In the genomic region with DNA sequence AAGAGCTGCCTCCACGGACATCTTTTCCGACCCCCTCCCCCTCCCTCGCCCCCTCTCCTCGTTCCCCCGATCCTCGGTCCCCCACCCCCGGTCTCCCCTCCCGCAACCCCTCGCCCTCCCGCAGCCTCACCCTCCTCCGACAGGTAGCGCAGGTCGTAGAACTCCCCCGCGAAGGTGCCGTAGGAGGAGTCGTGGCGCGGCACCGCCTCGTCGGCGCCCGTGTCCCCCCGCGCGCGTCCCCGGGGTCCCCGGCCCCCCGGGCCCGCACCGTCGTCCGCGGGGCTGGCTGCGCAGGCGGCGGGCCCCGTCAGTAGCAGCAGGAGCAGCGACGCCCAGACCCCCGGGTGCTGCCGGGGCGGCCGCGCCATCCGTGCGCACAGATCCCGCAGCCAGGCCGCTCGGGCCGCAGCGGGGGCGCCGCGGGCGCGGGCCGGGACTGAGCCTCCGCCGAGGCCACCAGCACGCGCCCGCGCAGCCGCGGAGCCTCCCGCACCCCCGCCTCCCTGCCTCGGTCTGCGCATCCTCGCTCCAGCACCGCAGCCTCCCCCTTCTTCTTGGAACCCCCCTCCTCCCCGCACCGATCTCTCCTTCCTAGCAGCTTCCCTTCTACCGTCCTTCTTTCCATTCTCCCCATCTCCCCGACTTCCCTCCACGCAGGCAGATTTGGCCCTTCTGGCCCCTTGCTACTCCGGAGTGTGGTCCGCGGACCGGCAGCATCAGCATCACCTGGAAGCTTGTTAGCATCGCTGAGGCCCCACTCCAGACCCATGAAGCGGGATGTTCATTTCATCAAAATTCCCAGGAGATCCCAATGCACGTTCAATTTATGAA, we compare ENCODE assay signal across 8 cellular contexts.
A peak's percentile ranks its signal among the peaks of the same experiment; 100 is the strongest.
DNase-seq lines count a peak whose midpoint lies in the region; ATAC-seq lines count a peak whose summit lies in the region.
"Had no signal": no experiment of that assay in that cellular context is flagged by ENCODE, and none has a peak within 500 bp of the region (broad histone marks: within the 10 kb centered on the region; RNA-seq: fewer than 3 reads in every experiment).

A gene with protein sequence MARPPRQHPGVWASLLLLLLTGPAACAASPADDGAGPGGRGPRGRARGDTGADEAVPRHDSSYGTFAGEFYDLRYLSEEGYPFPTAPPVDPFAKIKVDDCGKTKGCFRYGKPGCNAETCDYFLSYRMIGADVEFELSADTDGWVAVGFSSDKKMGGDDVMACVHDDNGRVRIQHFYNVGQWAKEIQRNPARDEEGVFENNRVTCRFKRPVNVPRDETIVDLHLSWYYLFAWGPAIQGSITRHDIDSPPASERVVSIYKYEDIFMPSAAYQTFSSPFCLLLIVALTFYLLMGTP (minus strand): TSS at position 479 of the 831 bp plus-strand sequence. CDS start 111 bp downstream, at position 368.

- H3K4me3 ChIP-seq in adipocyte (ENCODE audit: low read length) = peak within 1 kb of the TSS; percentile 54

- peak within 1 kb of the TSS; percentile 54 to 74 for H3K4me3 Mint-ChIP-seq in stimulated activated naive B cell treated with anti-CD40 and anti-IgM and Interleukin-4, amounts not matched to agents 10 μg/mL and 1 μg/mL and 100 μg/mL, for 72 hours

- peaks cover 15% of the 10 kb centered on the region for H3K9me3 ChIP-seq in adipocyte (ENCODE audit: control insufficient read depth, low read length)

- H3K4me1 Mint-ChIP-seq in stimulated activated naive B cell treated with anti-CD40 and anti-IgM and Interleukin-4, amounts not matched to agents 10 μg/mL and 1 μg/mL and 100 μg/mL, for 72 hours = peaks cover 9 to 14% of the 10 kb centered on the region in 2 donors

- H3K36me3 Mint-ChIP-seq in stimulated activated naive B cell treated with anti-CD40 and anti-IgM and Interleukin-4, amounts not matched to agents 10 μg/mL and 1 μg/mL and 100 μg/mL, for 72 hours = peaks cover 0 to 2% of the 10 kb centered on the region in 2 donors

- H3K27ac Mint-ChIP-seq in stimulated activated naive B cell treated with anti-CD40 and anti-IgM and Interleukin-4, amounts not matched to agents 10 μg/mL and 1 μg/mL and 100 μg/mL, for 72 hours = no peak within 1 kb of the TSS

- H3K9me3 Mint-ChIP-seq in stimulated activated naive B cell treated with anti-CD40 and anti-IgM and Interleukin-4, amounts not matched to agents 10 μg/mL and 1 μg/mL and 100 μg/mL, for 72 hours = peaks cover 0 to 3% of the 10 kb centered on the region in 2 donors

- ATAC-seq in stimulated activated naive B cell treated with anti-CD40 and anti-IgM and Interleukin-4, amounts not matched to agents 10 μg/mL and 1 μg/mL and 100 μg/mL, for 72 hours (replicated peaks) = peak in 1 of 2 donors; percentile 14

- DNase-seq in NCI-H1092 (lab: John Stamatoyannopoulos, UW) (peak; percentile 29), adipocyte (ENCODE audit: low read depth) (peak; percentile 33), iPS-NIHi7 (ENCODE audit: extremely low spot score) (peak; percentile 71), NCI-H524 treated with DMSO at 0.1 percent for 48 hours (lab: John Stamatoyannopoulos, UW) (no peak), GM19238 (ENCODE audit: insufficient read length, low spot score) (no peak), NOMO-1 treated with DMSO at 0.1 percent for 48 hours (lab: John Stamatoyannopoulos, UW; ENCODE audit: unreplicated experiment) (no peak)
- DNase-seq in stimulated activated naive B cell treated with anti-CD40 and anti-IgM and Interleukin-4, amounts not matched to agents 10 μg/mL and 1 μg/mL and 100 μg/mL, for 72 hours = no peak
- DNase-seq: NCI-H1694 treated with DMSO at 0.1 percent for 48 hours had no signal

- no peaks in the 10 kb centered on the region for H3K4me1 ChIP-seq in adipocyte (ENCODE audit: control insufficient read depth, insufficient read depth, low read length)

- H3K27me3 ChIP-seq in adipocyte (replicated peaks; ENCODE audit: control insufficient read depth, insufficient read depth, low read length) = peaks cover 43% of the 10 kb centered on the region

- no peaks in the 10 kb centered on the region for H3K36me3 ChIP-seq in adipocyte (ENCODE audit: control insufficient read depth, insufficient read depth, low read length, severe bottlenecking)

- no peak within 1 kb of the TSS for H3K9ac ChIP-seq in adipocyte (ENCODE audit: low read length)

- peaks cover 52 to 64% of the 10 kb centered on the region in 2 donors for H3K27me3 Mint-ChIP-seq in stimulated activated naive B cell treated with anti-CD40 and anti-IgM and Interleukin-4, amounts not matched to agents 10 μg/mL and 1 μg/mL and 100 μg/mL, for 72 hours

Comparison
In these comparisons a context has a peak if more than half of its experiments do, and no peak if none do; other contexts are left out.
1. DNase-seq: peak in NCI-H1092 (single experiment), adipocyte (single experiment) and iPS-NIHi7 (single experiment); none in stimulated activated naive B cell treated with anti-CD40 and anti-IgM and Interleukin-4, amounts not matched to agents 10 μg/mL and 1 μg/mL and 100 μg/mL, for 72 hours (single experiment), NCI-H524 treated with DMSO at 0.1 percent for 48 hours (single experiment), GM19238 (single experiment) and NOMO-1 treated with DMSO at 0.1 percent for 48 hours (single experiment).